ENCODE assay signal across 8 cellular contexts in the genomic region with DNA sequence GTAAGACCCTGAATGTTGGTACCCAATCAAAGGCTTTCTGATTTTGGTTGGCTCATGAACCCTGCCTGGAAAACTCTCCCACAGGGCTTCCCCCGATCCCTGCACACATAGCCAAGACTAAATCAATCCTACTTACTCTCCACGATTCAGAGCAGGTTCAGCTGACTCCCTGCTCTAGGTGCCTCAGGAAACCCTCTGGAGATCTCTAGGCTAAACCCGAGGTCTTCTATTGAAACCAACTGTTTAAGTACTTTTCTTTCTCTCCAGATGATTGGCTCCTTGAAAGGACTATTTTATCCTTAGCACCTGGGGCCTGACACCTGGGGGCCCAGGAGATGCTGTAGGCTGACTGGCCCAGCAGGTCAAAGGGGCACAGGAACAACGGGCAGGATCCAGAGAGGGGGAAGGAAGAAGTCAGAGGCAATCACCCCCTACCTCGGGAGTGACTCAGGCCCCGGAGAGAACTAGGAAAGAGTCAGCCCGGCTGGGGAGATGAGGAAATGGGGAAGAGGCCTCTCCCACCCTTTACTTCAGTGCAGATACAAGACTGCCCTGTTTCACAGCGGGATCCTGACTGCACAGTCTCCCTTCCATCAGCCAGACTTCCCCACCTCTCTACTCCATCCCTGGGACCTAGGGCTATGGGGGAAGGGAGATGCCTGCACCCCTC. TPM values are rescaled to one million over a fixed set of nuclear protein-coding genes. Genes with fewer than 3 reads are reported as not detected.
A peak's percentile ranks its signal among the peaks of the same experiment; 100 is the strongest.
DNase-seq lines count a peak whose midpoint lies in the region; ATAC-seq and TF ChIP-seq lines count a peak whose summit lies in the region.

No MANE protein-coding gene starts in this region.

- no peaks in the 10 kb centered on the region for H3K9me3 ChIP-seq in tibial artery

- ATAC-seq in HG02763 (IDR thresholded peaks at IDR 0.05; ENCODE audit: unreplicated experiment): no peak

- H3K4me3 Mint-ChIP-seq in IgD-negative memory B cell: peak overlapping the region; percentile 83 to 95 (median 85)

- no peaks in the 10 kb centered on the region for H3K9me3 Mint-ChIP-seq in IgD-negative memory B cell

- H3K4me1 Mint-ChIP-seq in IgD-negative memory B cell: peaks cover 12 to 42% (median 41%) of the 10 kb centered on the region in 3 donors

- peaks cover 1% of the 10 kb centered on the region for H3K36me3 Mint-ChIP-seq in IgD-negative memory B cell

- TF ChIP-seq CTCF in kidney epithelial cell (IDR thresholded peaks at IDR 0.05; ENCODE audit: insufficient read depth, low read length, poor library complexity, severe bottlenecking) (no peak), tibial artery (IDR thresholded peaks at IDR 0.05) (no peak)

- H3K27me3 Mint-ChIP-seq in IgD-negative memory B cell: no peaks in the 10 kb centered on the region

- H3K4me1 ChIP-seq in tibial artery: peaks cover 0 to 49% (median 31%) of the 10 kb centered on the region in 4 donors

- no peaks in the 10 kb centered on the region for H3K27me3 ChIP-seq in kidney epithelial cell (ENCODE audit: control insufficient read depth, insufficient read depth, low read length)
- H3K27me3 ChIP-seq in tibial artery: peaks cover 0 to 3% of the 10 kb centered on the region in 2 donors

- intact Hi-C loops in tibial artery (cut with DNase I; ENCODE audit: low total_unique reads): no loop called here

- H3K36me3 ChIP-seq in kidney epithelial cell (ENCODE audit: control insufficient read depth, insufficient read depth, low read length): peaks cover 1% of the 10 kb centered on the region
- peaks cover 10 to 29% (median 27%) of the 10 kb centered on the region in 3 donors for H3K36me3 ChIP-seq in tibial artery

- peak overlapping the region; percentile 75 to 78 for H3K27ac ChIP-seq in tibial artery

- peak overlapping the region; percentile 8 to 87 (median 66) for H3K27ac Mint-ChIP-seq in IgD-negative memory B cell

- DNase-seq in CD1c-positive myeloid dendritic cell (ENCODE audit: extremely low spot score) (peak; percentile 70), amniotic epithelial cell (ENCODE audit: low read depth) (peak; percentile 72), kidney epithelial cell (ENCODE audit: low read depth) (no peak), tibial artery (peak; percentile 57 to 71), OCI-M2 (lab: John Stamatoyannopoulos, UW; ENCODE audit: unreplicated experiment) (no peak)
- no peak for DNase-seq in stimulated activated CD8-positive, alpha-beta memory T cell treated with anti-CD3 and anti-CD28 coated beads, Interleukin-4, amount 100 ng/mL, for 48 hours

- H3K4me3 ChIP-seq in kidney epithelial cell (ENCODE audit: low read depth, low read length): peak overlapping the region; percentile 78
- peak overlapping the region; percentile 76 to 88 for H3K4me3 ChIP-seq in tibial artery

RNA-seq across cellular contexts. Expression of gene TBC1D10B, which starts 2.0 kb away (rescaled TPM):
- polyA plus RNA-seq in IgD-negative memory B cell: 11.3 TPM
- 47.0 and 51.9 TPM in 2 replicates for total RNA-seq in kidney epithelial cell

RNA-seq across cellular contexts. Expression of gene MYL11, which starts 6.3 kb away (rescaled TPM):
- polyA plus RNA-seq in IgD-negative memory B cell: 1.7 TPM
- total RNA-seq in kidney epithelial cell: not detected in 2 replicates

RNA-seq across cellular contexts. Expression of gene CD2BP2, which starts 13.1 kb away (rescaled TPM):
- 42.7 TPM for polyA plus RNA-seq in IgD-negative memory B cell
- total RNA-seq in kidney epithelial cell: 82.1 and 107 TPM in 2 replicates

RNA-seq across cellular contexts. Expression of gene SEPTIN1, which starts 14.1 kb away (rescaled TPM):
- 161 TPM for polyA plus RNA-seq in IgD-negative memory B cell
- 0.38 and 0.62 TPM in 2 replicates for total RNA-seq in kidney epithelial cell

RNA-seq across cellular contexts. Expression of gene ZNF48, which starts 27.0 kb away (rescaled TPM):
- polyA plus RNA-seq in IgD-negative memory B cell: 9.7 TPM
- 24.4 and 27.4 TPM in 2 replicates for total RNA-seq in kidney epithelial cell

Comparison
In these comparisons a context has a peak if more than half of its experiments do, and no peak if none do; other contexts are left out.
1. DNase-seq: peak in CD1c-positive myeloid dendritic cell (single experiment), amniotic epithelial cell (single experiment) and tibial artery (2 of 2); none in kidney epithelial cell (single experiment), stimulated activated CD8-positive, alpha-beta memory T cell treated with anti-CD3 and anti-CD28 coated beads, Interleukin-4, amount 100 ng/mL, for 48 hours (single experiment) and OCI-M2 (single experiment).